9 cellular contexts compared by ENCODE assay signal in genomic region chr5:1633605-1634336, GRCh38.
DNase-seq lines count a peak whose midpoint lies in the region; ATAC-seq and TF ChIP-seq lines count a peak whose summit lies in the region.
"Had no signal": no experiment of that assay in that cellular context is flagged by ENCODE, and none has a peak within 500 bp of the region (broad histone marks: within the 10 kb centered on the region; RNA-seq: fewer than 3 reads in every experiment).

No MANE protein-coding gene starts in this region.

- H3K4me1 Mint-ChIP-seq in activated T-cell treated with anti-CD3 and anti-CD28 coated beads, Interleukin-2, amount 50 U/mL, for 72 hours (ENCODE audit: low read depth): peaks cover 38% of the 10 kb centered on the region
- peaks cover 12 to 26% (median 24%) of the 10 kb centered on the region in 3 donors for H3K4me1 Mint-ChIP-seq in naive B cell
- peaks cover 36% of the 10 kb centered on the region for H3K4me1 Mint-ChIP-seq in stimulated activated effector memory CD8-positive, alpha-beta T cell treated with anti-CD3 and anti-CD28 coated beads, Interleukin-12 subunit alpha, Interleukin-12 subunit beta, amount 100 ng/mL, for 72 hours

- no peaks in the 10 kb centered on the region for H3K9me2 ChIP-seq in OCI-LY1 (ENCODE audit: low read depth, low read length)

- H3K36me3 Mint-ChIP-seq in activated T-cell treated with anti-CD3 and anti-CD28 coated beads, Interleukin-2, amount 50 U/mL, for 72 hours (ENCODE audit: insufficient read depth in 2 of 2): peaks cover 2 to 3% of the 10 kb centered on the region in 2 donors
- H3K36me3 Mint-ChIP-seq in naive B cell: no peaks in the 10 kb centered on the region
- H3K36me3 Mint-ChIP-seq in stimulated activated effector memory CD8-positive, alpha-beta T cell treated with anti-CD3 and anti-CD28 coated beads, Interleukin-12 subunit alpha, Interleukin-12 subunit beta, amount 100 ng/mL, for 72 hours: peaks cover 12% of the 10 kb centered on the region

- DNase-seq in CMK (ENCODE audit: low read depth): peak; percentile 69
- peak; percentile 81 to 89 for DNase-seq in activated T-cell treated with anti-CD3 and anti-CD28 coated beads, Interleukin-2, amount 50 U/mL, for 72 hours
- DNase-seq in fibroblast of lung (ENCODE audit: low read depth in 2 of 2): peak; percentile 58 to 78
- DNase-seq in naive B cell: peak; percentile 79
- DNase-seq in stimulated activated effector memory CD8-positive, alpha-beta T cell treated with anti-CD3 and anti-CD28 coated beads, Interleukin-12 subunit alpha, Interleukin-12 subunit beta, amount 100 ng/mL, for 72 hours (ENCODE audit: low spot score in 2 of 2): peak; percentile 67 to 89

- ATAC-seq in GM19455 (IDR thresholded peaks at IDR 0.05; ENCODE audit: unreplicated experiment) (peak; percentile 98), HG03575 (IDR thresholded peaks at IDR 0.05; ENCODE audit: extremely low read depth, insufficient number of reproducible peaks, low FRiP score, unreplicated experiment) (peak; percentile 61), naive B cell (ENCODE audit: low read depth in 2 of 2) (peak; percentile 95)
- ATAC-seq in activated T-cell treated with anti-CD3 and anti-CD28 coated beads, Interleukin-2, amount 50 U/mL, for 72 hours (replicated peaks in 1 of 2): peak; percentile 90 to 96
- ATAC-seq in stimulated activated effector memory CD8-positive, alpha-beta T cell treated with anti-CD3 and anti-CD28 coated beads, Interleukin-12 subunit alpha, Interleukin-12 subunit beta, amount 100 ng/mL, for 72 hours: peak; percentile 94

- H3K27ac ChIP-seq in OCI-LY1 (ENCODE audit: low read depth, low read length, poor library complexity, severe bottlenecking): no peak overlapping the region
- H3K27ac ChIP-seq in fibroblast of lung (ENCODE audit: insufficient read depth, low read length): peak overlapping the region; percentile 73
- H3K27ac ChIP-seq: epithelial cell of prostate had no signal

- no peaks in the 10 kb centered on the region for H3K27me3 Mint-ChIP-seq in activated T-cell treated with anti-CD3 and anti-CD28 coated beads, Interleukin-2, amount 50 U/mL, for 72 hours (ENCODE audit: low read depth)
- H3K27me3 Mint-ChIP-seq in naive B cell: peaks cover 0 to 5% (median 0%) of the 10 kb centered on the region in 3 donors

- H3K4me3 ChIP-seq in OCI-LY1 (ENCODE audit: low read depth, low read length, poor library complexity, severe bottlenecking): peak overlapping the region; percentile 92
- H3K4me3 ChIP-seq in fibroblast of lung (replicated peaks in 1 of 4; ENCODE audit: control extremely low read depth in 1 of 4, insufficient read depth in 1 of 4, low read depth in 3 of 4, low read length in 4 of 4): peak overlapping the region; percentile 52 to 69 (median 60)

- H3F3A ChIP-seq in OCI-LY1 (ENCODE audit: insufficient read depth, low read length): no peaks in the 10 kb centered on the region

- H2AFZ ChIP-seq in OCI-LY1 (ENCODE audit: low read length) (peak overlapping the region; percentile 99), fibroblast of lung (ENCODE audit: low read length) (peak overlapping the region; percentile 83)

- H3K36me3 ChIP-seq in OCI-LY1 (ENCODE audit: insufficient read depth, low read length) (no peaks in the 10 kb centered on the region; the same call in 1 of the 2 replicates), fibroblast of lung (ENCODE audit: control insufficient read depth, insufficient read depth, low read length) (no peaks in the 10 kb centered on the region)

- H3K4me3 Mint-ChIP-seq in activated T-cell treated with anti-CD3 and anti-CD28 coated beads, Interleukin-2, amount 50 U/mL, for 72 hours: peak overlapping the region; percentile 93 to 98
- H3K4me3 Mint-ChIP-seq in naive B cell: peak overlapping the region; percentile 92 to 96 (median 94)
- peak overlapping the region; percentile 91 for H3K4me3 Mint-ChIP-seq in stimulated activated effector memory CD8-positive, alpha-beta T cell treated with anti-CD3 and anti-CD28 coated beads, Interleukin-12 subunit alpha, Interleukin-12 subunit beta, amount 100 ng/mL, for 72 hours

- H3K79me2 ChIP-seq in OCI-LY1 (ENCODE audit: insufficient read depth, low read length) (no peaks in the 10 kb centered on the region), fibroblast of lung (ENCODE audit: control insufficient read depth, insufficient read depth, low read length) (no peaks in the 10 kb centered on the region)

- H3K4me2 ChIP-seq in OCI-LY1 (ENCODE audit: low read length) (peak overlapping the region; percentile 99), fibroblast of lung (ENCODE audit: extremely low read depth, insufficient read depth, low read length) (peak overlapping the region; percentile 62)

- H3K27ac Mint-ChIP-seq in activated T-cell treated with anti-CD3 and anti-CD28 coated beads, Interleukin-2, amount 50 U/mL, for 72 hours: peak overlapping the region; percentile 98
- peak overlapping the region; percentile 85 to 98 (median 94) for H3K27ac Mint-ChIP-seq in naive B cell
- peak overlapping the region; percentile 90 for H3K27ac Mint-ChIP-seq in stimulated activated effector memory CD8-positive, alpha-beta T cell treated with anti-CD3 and anti-CD28 coated beads, Interleukin-12 subunit alpha, Interleukin-12 subunit beta, amount 100 ng/mL, for 72 hours

- H3K4me1 ChIP-seq in OCI-LY1 (ENCODE audit: insufficient read depth, low read length, severe bottlenecking): peaks cover 15% of the 10 kb centered on the region
- peaks cover 2% of the 10 kb centered on the region for H3K4me1 ChIP-seq in fibroblast of lung (ENCODE audit: control insufficient read depth, extremely low read depth, insufficient read depth, low read length)

- H3K9me3 ChIP-seq in OCI-LY1 (ENCODE audit: low read length) (no peaks in the 10 kb centered on the region), fibroblast of lung (ENCODE audit: control insufficient read depth, insufficient read depth, low read depth, low read length) (no peaks in the 10 kb centered on the region)

- no peaks in the 10 kb centered on the region for H3K9me3 Mint-ChIP-seq in activated T-cell treated with anti-CD3 and anti-CD28 coated beads, Interleukin-2, amount 50 U/mL, for 72 hours
- H3K9me3 Mint-ChIP-seq in naive B cell: no peaks in the 10 kb centered on the region
- no peaks in the 10 kb centered on the region for H3K9me3 Mint-ChIP-seq in stimulated activated effector memory CD8-positive, alpha-beta T cell treated with anti-CD3 and anti-CD28 coated beads, Interleukin-12 subunit alpha, Interleukin-12 subunit beta, amount 100 ng/mL, for 72 hours

- TF ChIP-seq CTCF in OCI-LY1 (IDR thresholded peaks at IDR 0.05; ENCODE audit: low read length) (no peak), fibroblast of lung (conservative IDR thresholded peaks at IDR 0.05 in 1 of 2, IDR thresholded peaks at IDR 0.05 in 1 of 2; ENCODE audit: low read depth in 1 of 2, low read length in 2 of 2) (no peak)

- no peaks in the 10 kb centered on the region for H3K27me3 ChIP-seq in OCI-LY1 (ENCODE audit: insufficient read depth, low read length)
- no peaks in the 10 kb centered on the region for H3K27me3 ChIP-seq in fibroblast of lung (ENCODE audit: control insufficient read depth, insufficient read depth, low read length)

- H4K20me1 ChIP-seq in OCI-LY1 (ENCODE audit: insufficient read depth, low read length): no peaks in the 10 kb centered on the region
- H4K20me1 ChIP-seq in fibroblast of lung (ENCODE audit: control insufficient read depth, extremely low read depth, insufficient read depth, low read length): no peaks in the 10 kb centered on the region

- H3K9ac ChIP-seq in OCI-LY1 (ENCODE audit: low read length) (peak overlapping the region; percentile 97), fibroblast of lung (ENCODE audit: insufficient read depth, low read length) (peak overlapping the region; percentile 73)
